Comparison of ENCODE assay signal across 8 cellular contexts in the genomic region with DNA sequence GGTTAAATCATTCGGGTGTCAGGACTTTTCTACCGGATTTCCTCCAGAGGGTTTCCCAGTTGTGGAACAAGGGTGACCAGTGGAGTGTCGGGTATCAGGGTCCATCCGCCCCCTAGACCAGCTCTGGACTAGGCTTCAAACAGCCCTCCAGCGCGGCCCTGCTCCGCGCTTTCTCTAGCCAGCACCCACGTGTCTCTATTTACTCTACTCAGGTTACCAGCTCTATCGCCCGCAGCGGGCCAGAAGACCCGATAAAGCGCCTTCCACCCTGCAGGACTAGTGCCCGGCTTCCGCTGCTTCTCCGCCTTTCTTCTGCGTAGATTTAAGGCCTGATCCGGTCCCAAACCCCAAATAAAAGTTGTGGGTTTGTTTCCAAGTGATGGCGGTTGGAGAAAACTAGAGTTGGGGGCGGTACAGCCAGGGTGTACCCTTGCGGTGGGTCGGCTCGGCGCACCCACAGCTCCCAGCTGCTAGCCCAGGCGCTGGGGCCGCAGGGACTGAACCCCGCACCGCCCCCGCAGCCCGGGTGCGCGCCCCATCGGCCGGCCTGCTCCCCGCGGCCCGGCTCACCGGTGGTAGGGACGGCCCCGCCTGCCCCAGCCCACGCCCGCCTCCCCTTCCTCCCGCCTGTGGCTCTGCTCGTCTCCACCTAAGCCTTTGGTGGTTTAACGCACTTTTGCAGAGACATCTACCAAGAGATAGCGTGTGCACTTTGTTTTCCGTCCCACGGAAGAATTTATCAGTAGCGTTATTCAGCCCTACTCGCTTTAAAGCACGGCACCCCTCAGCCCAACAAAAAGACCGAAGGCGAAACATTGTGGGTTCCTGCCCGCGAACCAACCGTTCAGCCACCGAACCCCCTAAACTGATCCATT. TPM values are rescaled to one million over a fixed set of nuclear protein-coding genes. Genes with fewer than 3 reads are reported as not detected.
A peak's percentile ranks its signal among the peaks of the same experiment; 100 is the strongest.
DNase-seq lines count a peak whose midpoint lies in the region; ATAC-seq and TF ChIP-seq lines count a peak whose summit lies in the region.

No MANE protein-coding gene starts in this region.

- ATAC-seq in HG02759 (IDR thresholded peaks at IDR 0.05; ENCODE audit: unreplicated experiment), result peak; percentile 31

- no peak for TF ChIP-seq CTCF in kidney epithelial cell (IDR thresholded peaks at IDR 0.05; ENCODE audit: insufficient read depth, low read length, poor library complexity, severe bottlenecking)

- H3K4me3 ChIP-seq in adipocyte (ENCODE audit: low read length), result peak overlapping the region; percentile 85
- H3K4me3 ChIP-seq in kidney epithelial cell (ENCODE audit: low read depth, low read length), result peak overlapping the region; percentile 63

- DNase-seq in DMS 273 treated with DMSO at 0.1 percent for 48 hours (lab: John Stamatoyannopoulos, UW) (peak; percentile 55), SK-MEL-5 (ENCODE audit: low read depth, low spot score) (peak; percentile 56), adipocyte (ENCODE audit: low read depth) (peak; percentile 13), kidney epithelial cell (ENCODE audit: low read depth) (no peak), midbrain (lab: John Stamatoyannopoulos, UW) (no peak), GM19238 (ENCODE audit: insufficient read length, low spot score) (no peak)
- DNase-seq in stimulated activated CD4-positive, alpha-beta T cell treated with anti-CD3 and anti-CD28 coated beads, TNF-alpha, amount 100 ng/mL, for 4 hours (ENCODE audit: low read depth in 3 of 3), result peak; percentile 56 to 65 (median 56)

- peak overlapping the region; percentile 53 for H3K9ac ChIP-seq in adipocyte (ENCODE audit: low read length)

- H3K36me3 ChIP-seq in adipocyte (ENCODE audit: control insufficient read depth, insufficient read depth, low read length, severe bottlenecking) (no peaks in the 10 kb centered on the region), kidney epithelial cell (ENCODE audit: control insufficient read depth, insufficient read depth, low read length) (no peaks in the 10 kb centered on the region)

- H3K9me3 ChIP-seq in adipocyte (ENCODE audit: control insufficient read depth, low read length), result no peaks in the 10 kb centered on the region

- in situ Hi-C loops in SK-MEL-5 (cut with HindIII; ENCODE audit: low pct_unique_long_range_greater_than_20kb, low sequenced_read_pairs), result no loop called here

- H3K27me3 ChIP-seq in adipocyte (replicated peaks; ENCODE audit: control insufficient read depth, insufficient read depth, low read length) (peaks cover 70% of the 10 kb centered on the region), kidney epithelial cell (ENCODE audit: control insufficient read depth, insufficient read depth, low read length) (peaks cover 27% of the 10 kb centered on the region)

- peaks cover 6% of the 10 kb centered on the region for H3K4me1 ChIP-seq in adipocyte (ENCODE audit: control insufficient read depth, insufficient read depth, low read length)

RNA-seq across cellular contexts. Expression of gene LEF1, which starts 2.1 kb away (rescaled TPM):
- total RNA-seq in SK-MEL-5 (2014; rRNA removed; shearing (Covaris generic)), result 91.7 and 101 TPM in 2 replicates
- polyA plus RNA-seq in SK-MEL-5 (2015; cell fraction: cytosol; rRNA removed), result 162 and 190 TPM in 2 replicates
- 207 and 261 TPM in 2 replicates for polyA plus RNA-seq in SK-MEL-5 (2015; cell fraction: nucleus; rRNA removed)
- total RNA-seq in kidney epithelial cell, result 9.1 and 13.2 TPM in 2 replicates

Comparison
In these comparisons a context has a peak if more than half of its experiments do, and no peak if none do; other contexts are left out.
1. DNase-seq: peak in DMS 273 treated with DMSO at 0.1 percent for 48 hours (single experiment), SK-MEL-5 (single experiment), adipocyte (single experiment) and stimulated activated CD4-positive, alpha-beta T cell treated with anti-CD3 and anti-CD28 coated beads, TNF-alpha, amount 100 ng/mL, for 4 hours (3 of 3); none in kidney epithelial cell (single experiment), midbrain (single experiment) and GM19238 (single experiment).